ENCODE assay signal across 8 cellular contexts in genomic region chr1:68293609-68294353, GRCh38.
DNase-seq lines count a peak whose midpoint lies in the region; ATAC-seq and TF ChIP-seq lines count a peak whose summit lies in the region.

No MANE protein-coding gene starts in this region.

- peak overlapping the region; percentile 75 to 99 (median 92) for H3K27ac Mint-ChIP-seq in brain
- no peak overlapping the region for H3K27ac Mint-ChIP-seq in activated naive CD8-positive, alpha-beta T cell treated with anti-CD3 and anti-CD28 coated beads, Interleukin-2, amount 50 U/mL, for 24 hours
- no peak overlapping the region for H3K27ac Mint-ChIP-seq in activated CD4-positive, alpha-beta memory T cell treated with anti-CD3 and anti-CD28 coated beads, Interleukin-2, amount 10 ng/mL, durations not matched to agents 7 days and 5 days

- H2BK12ac ChIP-seq in trophoblast cell (ENCODE audit: low read length), result peak overlapping the region; percentile 50

- peak overlapping the region; percentile 55 for H3K14ac ChIP-seq in trophoblast cell (ENCODE audit: low read length)

- no CpG with 5 or more reads among the region's 18 CpGs for WGBS in trophoblast cell (ENCODE audit: extremely low coverage, insufficient coverage, insufficient read length)
- 53 to 62% (median 57%) methylated on average over 18 of the region's 18 CpGs for WGBS in stomach, 5 donors

- no peak for ATAC-seq in activated naive CD8-positive, alpha-beta T cell treated with anti-CD3 and anti-CD28 coated beads, Interleukin-2, amount 50 U/mL, for 24 hours
- ATAC-seq in GM18907 (IDR thresholded peaks at IDR 0.05; ENCODE audit: unreplicated experiment), result no peak

- peak overlapping the region; percentile 85 for H2BK5ac ChIP-seq in trophoblast cell (ENCODE audit: low read depth, low read length, poor library complexity)

- intact Hi-C loops in stomach (cut with DNase I; ENCODE audit: low total_unique reads), result no loop called here

- no peak for TF ChIP-seq CTCF in brain (conservative IDR thresholded peaks at IDR 0.05)
- no peak for TF ChIP-seq CTCF in stomach (IDR thresholded peaks at IDR 0.05)

- no peak for TF ChIP-seq EP300 in stomach (IDR thresholded peaks at IDR 0.05)

- no peaks in the 10 kb centered on the region for H3K36me3 ChIP-seq in trophoblast cell (ENCODE audit: control insufficient read depth in 1 of 2, insufficient read depth in 2 of 2, low read length in 2 of 2)
- H3K36me3 ChIP-seq in stomach, result no peaks in the 10 kb centered on the region

- peaks cover 24% of the 10 kb centered on the region for H3K79me1 ChIP-seq in trophoblast cell (ENCODE audit: low read length)

- peaks cover 58% of the 10 kb centered on the region for H3K4me1 Mint-ChIP-seq in brain
- no peaks in the 10 kb centered on the region for H3K4me1 Mint-ChIP-seq in activated naive CD8-positive, alpha-beta T cell treated with anti-CD3 and anti-CD28 coated beads, Interleukin-2, amount 50 U/mL, for 24 hours
- H3K4me1 Mint-ChIP-seq in activated CD4-positive, alpha-beta memory T cell treated with anti-CD3 and anti-CD28 coated beads, Interleukin-2, amount 10 ng/mL, durations not matched to agents 7 days and 5 days, result no peaks in the 10 kb centered on the region

- peak overlapping the region; percentile 65 for H3K18ac ChIP-seq in trophoblast cell (ENCODE audit: low read length)

- peaks cover 27 to 38% of the 10 kb centered on the region in 2 experiments for H3K4me1 ChIP-seq in trophoblast cell (ENCODE audit: control insufficient read depth in 1 of 2, insufficient read depth in 2 of 2, low read length in 2 of 2)
- peaks cover 0 to 18% (median 0%) of the 10 kb centered on the region in 4 donors for H3K4me1 ChIP-seq in stomach

- peak overlapping the region; percentile 50 for H2AFZ ChIP-seq in trophoblast cell (ENCODE audit: insufficient read depth, low read length, poor library complexity)

- H3K27me3 Mint-ChIP-seq in brain, result peaks cover 42% of the 10 kb centered on the region
- H3K27me3 Mint-ChIP-seq in activated naive CD8-positive, alpha-beta T cell treated with anti-CD3 and anti-CD28 coated beads, Interleukin-2, amount 50 U/mL, for 24 hours, result no peaks in the 10 kb centered on the region
- no peaks in the 10 kb centered on the region for H3K27me3 Mint-ChIP-seq in activated CD4-positive, alpha-beta memory T cell treated with anti-CD3 and anti-CD28 coated beads, Interleukin-2, amount 10 ng/mL, durations not matched to agents 7 days and 5 days

- H3K9me3 ChIP-seq in trophoblast cell (ENCODE audit: insufficient read depth, low read depth, low read length) (no peaks in the 10 kb centered on the region), stomach (no peaks in the 10 kb centered on the region)

- peak overlapping the region; percentile 0 for H3K9ac ChIP-seq in trophoblast cell (ENCODE audit: low read length)

- H4K8ac ChIP-seq in trophoblast cell (ENCODE audit: low read depth, low read length), result peak overlapping the region; percentile 80

- CTCF ChIA-PET in activated CD4-positive, alpha-beta memory T cell treated with anti-CD3 and anti-CD28 coated beads, Interleukin-2, amount 10 ng/mL, durations not matched to agents 7 days and 5 days (lab: Charles Lee), result no interaction called here

- POLR2A ChIA-PET in activated CD4-positive, alpha-beta memory T cell treated with anti-CD3 and anti-CD28 coated beads, Interleukin-2, amount 10 ng/mL, durations not matched to agents 7 days and 5 days (lab: Charles Lee), result no interaction called here

- no peaks in the 10 kb centered on the region for H3K36me3 Mint-ChIP-seq in brain
- H3K36me3 Mint-ChIP-seq in activated naive CD8-positive, alpha-beta T cell treated with anti-CD3 and anti-CD28 coated beads, Interleukin-2, amount 50 U/mL, for 24 hours (ENCODE audit: low read depth), result no peaks in the 10 kb centered on the region
- no peaks in the 10 kb centered on the region for H3K36me3 Mint-ChIP-seq in activated CD4-positive, alpha-beta memory T cell treated with anti-CD3 and anti-CD28 coated beads, Interleukin-2, amount 10 ng/mL, durations not matched to agents 7 days and 5 days (ENCODE audit: low read depth)

- H3K27ac ChIP-seq in trophoblast cell (ENCODE audit: low read depth, low read length), result peak overlapping the region; percentile 88
- H3K27ac ChIP-seq in stomach, result peak overlapping the region in 2 of 5 donors; percentile 19 to 26

- no peak for TF ChIP-seq POLR2A in stomach (IDR thresholded peaks at IDR 0.05)

- no peak overlapping the region for H2AK5ac ChIP-seq in trophoblast cell (ENCODE audit: low read length)

- peak overlapping the region; percentile 58 to 85 (median 74) for H3K4me3 Mint-ChIP-seq in brain
- H3K4me3 Mint-ChIP-seq in activated naive CD8-positive, alpha-beta T cell treated with anti-CD3 and anti-CD28 coated beads, Interleukin-2, amount 50 U/mL, for 24 hours, result no peak overlapping the region
- H3K4me3 Mint-ChIP-seq in activated CD4-positive, alpha-beta memory T cell treated with anti-CD3 and anti-CD28 coated beads, Interleukin-2, amount 10 ng/mL, durations not matched to agents 7 days and 5 days, result no peak overlapping the region

- peak overlapping the region; percentile 1 for H4K12ac ChIP-seq in trophoblast cell (ENCODE audit: low read depth, low read length)

- no peaks in the 10 kb centered on the region for H3K79me2 ChIP-seq in trophoblast cell (ENCODE audit: control insufficient read depth, insufficient read depth, low read length, poor library complexity)

- no peak overlapping the region for H3K4me3 ChIP-seq in trophoblast cell (ENCODE audit: low read depth, low read length)
- H3K4me3 ChIP-seq in stomach, result no peak overlapping the region

- peak overlapping the region; percentile 55 for H3K4me2 ChIP-seq in trophoblast cell (ENCODE audit: low read length)

- peak; percentile 83 for DNase-seq in GM03348 (ENCODE audit: low spot score)
- DNase-seq in hepatic stellate cell (ENCODE audit: low spot score), result peak; percentile 51
- no peak for DNase-seq in trophoblast cell
- no peak for DNase-seq in activated naive CD8-positive, alpha-beta T cell treated with anti-CD3 and anti-CD28 coated beads, Interleukin-2, amount 50 U/mL, for 24 hours
- no peak for DNase-seq in activated CD4-positive, alpha-beta memory T cell treated with anti-CD3 and anti-CD28 coated beads, Interleukin-2, amount 10 ng/mL, durations not matched to agents 7 days and 5 days
- DNase-seq in stomach, result no peak

- H3K4ac ChIP-seq in trophoblast cell (ENCODE audit: low read depth, low read length), result peak overlapping the region; percentile 24

- H3K9me3 Mint-ChIP-seq in brain, result peaks cover 0 to 6% (median 0%) of the 10 kb centered on the region in 5 experiments
- H3K9me3 Mint-ChIP-seq in activated naive CD8-positive, alpha-beta T cell treated with anti-CD3 and anti-CD28 coated beads, Interleukin-2, amount 50 U/mL, for 24 hours, result no peaks in the 10 kb centered on the region
- no peaks in the 10 kb centered on the region for H3K9me3 Mint-ChIP-seq in activated CD4-positive, alpha-beta memory T cell treated with anti-CD3 and anti-CD28 coated beads, Interleukin-2, amount 10 ng/mL, durations not matched to agents 7 days and 5 days

- no peak overlapping the region for H3K23ac ChIP-seq in trophoblast cell (ENCODE audit: low read length)

- peak overlapping the region; percentile 88 for H4K91ac ChIP-seq in trophoblast cell (ENCODE audit: low read depth, low read length)

- peak overlapping the region; percentile 79 for H2BK120ac ChIP-seq in trophoblast cell (ENCODE audit: insufficient read depth, low read length, poor library complexity)

- H3K27me3 ChIP-seq in trophoblast cell (ENCODE audit: insufficient read depth, low read length) (no peaks in the 10 kb centered on the region), stomach (no peaks in the 10 kb centered on the region)

Comparison
In these comparisons a context has a peak if more than half of its experiments do, and no peak if none do; other contexts are left out.
1. DNase-seq: peak in GM03348 (single experiment) and hepatic stellate cell (single experiment); none in trophoblast cell (0 of 2), activated naive CD8-positive, alpha-beta T cell treated with anti-CD3 and anti-CD28 coated beads, Interleukin-2, amount 50 U/mL, for 24 hours (single experiment), activated CD4-positive, alpha-beta memory T cell treated with anti-CD3 and anti-CD28 coated beads, Interleukin-2, amount 10 ng/mL, durations not matched to agents 7 days and 5 days (single experiment) and stomach (single experiment).
2. H3K27ac Mint-ChIP-seq: peak in brain (5 of 5); none in activated naive CD8-positive, alpha-beta T cell treated with anti-CD3 and anti-CD28 coated beads, Interleukin-2, amount 50 U/mL, for 24 hours (single experiment) and activated CD4-positive, alpha-beta memory T cell treated with anti-CD3 and anti-CD28 coated beads, Interleukin-2, amount 10 ng/mL, durations not matched to agents 7 days and 5 days (single experiment).
3. H3K4me3 Mint-ChIP-seq: peak in brain (5 of 5); none in activated naive CD8-positive, alpha-beta T cell treated with anti-CD3 and anti-CD28 coated beads, Interleukin-2, amount 50 U/mL, for 24 hours (single experiment) and activated CD4-positive, alpha-beta memory T cell treated with anti-CD3 and anti-CD28 coated beads, Interleukin-2, amount 10 ng/mL, durations not matched to agents 7 days and 5 days (single experiment).